18 cellular contexts compared by ENCODE assay signal in genomic region chr11:66904055-66904454, GRCh38. TPM values are rescaled to one million over a fixed set of nuclear protein-coding genes. Genes with fewer than 3 reads are reported as not detected.
DNase-seq lines count a peak whose midpoint lies in the region; TF ChIP-seq lines count a peak whose summit lies in the region.
"Had no signal": no experiment of that assay in that cellular context is flagged by ENCODE, and none has a peak within 500 bp of the region (broad histone marks: within the 10 kb centered on the region; RNA-seq: fewer than 3 reads in every experiment).

No MANE protein-coding gene starts in this region.

- no peaks in the 10 kb centered on the region for H3K36me3 ChIP-seq in breast epithelium

- no peaks in the 10 kb centered on the region for H3K27me3 ChIP-seq in breast epithelium

- no peak for TF ChIP-seq POLR2A in breast epithelium (IDR thresholded peaks at IDR 0.05)

- peak; percentile 57 for DNase-seq in MCF 10A (ENCODE audit: unreplicated experiment)
- no peak for DNase-seq in breast epithelium (ENCODE audit: low spot score in 2 of 2)
- DNase-seq in RPMI7951 (ENCODE audit: low read depth): peak; percentile 24
- DNase-seq in fibroblast of the aortic adventitia (ENCODE audit: low read depth): peak; percentile 20
- no peak for DNase-seq in type B pancreatic cell (ENCODE audit: extremely low spot score, unreplicated experiment)
- DNase-seq in activated CD4-positive, alpha-beta T cell treated with anti-CD3 and anti-CD28 coated beads for 48 hours: no peak
- DNase-seq in activated naive CD8-positive, alpha-beta T cell treated with anti-CD3 and anti-CD28 coated beads for 36 hours: no peak
- DNase-seq in activated T-cell treated with anti-CD3 and anti-CD28 coated beads, Interleukin-2, amount 50 U/mL, for 48 hours: no peak
- DNase-seq: activated CD4-positive, CD25-positive, alpha-beta regulatory T cell; activated naive CD4-positive, alpha-beta T cell; GDM1; left ventricle myocardium superior; naive B cell; NCI-H187 treated with DMSO at 0.1 percent for 48 hours; NCI-H748 treated with DMSO at 0.1 percent for 48 hours; stimulated activated naive CD4-positive, alpha-beta T cell treated with Interleukin-2 at 50 U/mL for 16 hours; T-helper 1 cell had no signal

- H3K4me1 Mint-ChIP-seq in MCF 10A (ENCODE audit: insufficient read depth, unreplicated experiment) (peaks cover 37% of the 10 kb centered on the region), type B pancreatic cell (ENCODE audit: unreplicated experiment) (peaks cover 38% of the 10 kb centered on the region)
- no peaks in the 10 kb centered on the region for H3K4me1 Mint-ChIP-seq in activated naive CD8-positive, alpha-beta T cell treated with anti-CD3 and anti-CD28 coated beads for 36 hours
- H3K4me1 Mint-ChIP-seq: naive B cell had no signal

- no TSS peak for BruUV-seq in MCF 10A (replicated peaks; lab: Mats Ljungman, UMichigan)

- no peaks in the 10 kb centered on the region for H3K4me1 ChIP-seq in breast epithelium

- H3K9me3 ChIP-seq in breast epithelium: no peaks in the 10 kb centered on the region

- POLR2A ChIA-PET in MCF 10A (lab: Yijun Ruan, JAX): interaction anchor here (1.3 to 2.8 kb wide), 2 partner anchors 12 to 31 kb away, joined by 5 to 10 read pairs; no protein-coding TSS in a partner anchor

- CTCF ChIA-PET in MCF 10A (lab: Yijun Ruan, JAX): interaction anchor here (1.1 kb wide), 1 partner anchor 72 kb away, joined by 4 read pairs; the partner anchor contains the start of gene C11orf86

- intact Hi-C loops in MCF 10A (cut with micrococcal nuclease) (no loop called here), breast epithelium (cut with DNase I; ENCODE audit: low total_unique reads) (no loop called here)

- H3K27ac Mint-ChIP-seq in MCF 10A (ENCODE audit: low read depth, unreplicated experiment): peak overlapping the region; percentile 73
- H3K27ac Mint-ChIP-seq in type B pancreatic cell: peak overlapping the region; percentile 81
- no peak overlapping the region for H3K27ac Mint-ChIP-seq in activated naive CD8-positive, alpha-beta T cell treated with anti-CD3 and anti-CD28 coated beads for 36 hours
- H3K27ac Mint-ChIP-seq: dendritic cell treated with granulocyte-macrophage colony-stimulating factor and Interleukin-4, amounts not matched to agents 40 ng/mL and 50 ng/mL, for 4 days; naive B cell had no signal

- no peaks in the 10 kb centered on the region for H3K36me3 Mint-ChIP-seq in MCF 10A (ENCODE audit: insufficient read depth, unreplicated experiment)
- H3K36me3 Mint-ChIP-seq in type B pancreatic cell: no peaks in the 10 kb centered on the region
- H3K36me3 Mint-ChIP-seq in activated naive CD8-positive, alpha-beta T cell treated with anti-CD3 and anti-CD28 coated beads for 36 hours: no peaks in the 10 kb centered on the region
- H3K36me3 Mint-ChIP-seq: naive B cell had no signal

- TF ChIP-seq CTCF in MCF 10A (IDR thresholded peaks at IDR 0.05; ENCODE audit: unreplicated experiment) (no peak), breast epithelium (IDR thresholded peaks at IDR 0.05) (no peak), fibroblast of the aortic adventitia (IDR thresholded peaks at IDR 0.05; ENCODE audit: insufficient read depth, low read length) (no peak), type B pancreatic cell (conservative IDR thresholded peaks at IDR 0.05) (no peak)

- H3K9me3 Mint-ChIP-seq in MCF 10A (ENCODE audit: unreplicated experiment) (no peaks in the 10 kb centered on the region), type B pancreatic cell (no peaks in the 10 kb centered on the region)
- H3K9me3 Mint-ChIP-seq in activated naive CD8-positive, alpha-beta T cell treated with anti-CD3 and anti-CD28 coated beads for 36 hours: no peaks in the 10 kb centered on the region
- H3K9me3 Mint-ChIP-seq: dendritic cell treated with granulocyte-macrophage colony-stimulating factor and Interleukin-4, amounts not matched to agents 40 ng/mL and 50 ng/mL, for 4 days; naive B cell had no signal

- no peak overlapping the region for H3K27ac ChIP-seq in breast epithelium

- H3K27me3 Mint-ChIP-seq in MCF 10A (ENCODE audit: insufficient read depth, unreplicated experiment): no peaks in the 10 kb centered on the region
- H3K27me3 Mint-ChIP-seq in type B pancreatic cell: no peaks in the 10 kb centered on the region
- no peaks in the 10 kb centered on the region for H3K27me3 Mint-ChIP-seq in activated naive CD8-positive, alpha-beta T cell treated with anti-CD3 and anti-CD28 coated beads for 36 hours

- H3K4me3 ChIP-seq in breast epithelium: no peak overlapping the region
- H3K4me3 ChIP-seq in fibroblast of the aortic adventitia (ENCODE audit: low read depth, low read length): no peak overlapping the region

- H3K4me3 Mint-ChIP-seq in MCF 10A (ENCODE audit: unreplicated experiment) (no peak overlapping the region), type B pancreatic cell (no peak overlapping the region)
- H3K4me3 Mint-ChIP-seq in activated naive CD8-positive, alpha-beta T cell treated with anti-CD3 and anti-CD28 coated beads for 36 hours: no peak overlapping the region
- H3K4me3 Mint-ChIP-seq: dendritic cell treated with granulocyte-macrophage colony-stimulating factor and Interleukin-4, amounts not matched to agents 40 ng/mL and 50 ng/mL, for 4 days; naive B cell had no signal

RNA-seq across cellular contexts. Expression of gene LRFN4, which starts 47.2 kb away (rescaled TPM):
- total RNA-seq in MCF 10A (2022) (30.4 and 39.9 TPM in 2 replicates), breast epithelium (10 to 100 TPM in 2 of 3 donors, 1 to 10 TPM in 1; 5.2 to 14.4 (median 11.7) TPM), fibroblast of the aortic adventitia (ENCODE audit: low replicate concordance) (5.9 and 25.8 TPM in 2 replicates), type B pancreatic cell (ENCODE audit: low replicate concordance) (10.1 and 28.5 TPM in 2 replicates)
- total RNA-seq in RPMI7951 (2014; rRNA removed; shearing (Covaris generic)): 10.6 and 19.7 TPM in 2 replicates
- 10 to 100 TPM; 36.3 to 37.8 TPM for total RNA-seq in activated naive CD8-positive, alpha-beta T cell treated with anti-CD3 and anti-CD28 coated beads for 36 hours

RNA-seq across cellular contexts. Expression of gene PC, which starts 54.1 kb away (rescaled TPM):
- total RNA-seq in MCF 10A (2022): 27.0 and 37.7 TPM in 2 replicates
- 100 to 1,000 TPM in 1 of 3 donors, 10 to 100 TPM in 2; 35.4 to 137 (median 50.2) TPM for total RNA-seq in breast epithelium
- 29.1 and 54.4 TPM in 2 replicates for total RNA-seq in RPMI7951 (2014; rRNA removed; shearing (Covaris generic))
- 12.7 and 21.5 TPM in 2 replicates for total RNA-seq in fibroblast of the aortic adventitia (ENCODE audit: low replicate concordance)
- 14.8 and 25.7 TPM in 2 replicates for total RNA-seq in type B pancreatic cell (ENCODE audit: low replicate concordance)
- 1 to 10 TPM; 8.1 TPM for total RNA-seq in activated naive CD8-positive, alpha-beta T cell treated with anti-CD3 and anti-CD28 coated beads for 36 hours

Comparison
In these comparisons a context has a peak if more than half of its experiments do, and no peak if none do; other contexts are left out.
1. DNase-seq: peak in MCF 10A (single experiment), RPMI7951 (single experiment) and fibroblast of the aortic adventitia (single experiment); none in breast epithelium (0 of 2), type B pancreatic cell (single experiment), activated CD4-positive, alpha-beta T cell treated with anti-CD3 and anti-CD28 coated beads for 48 hours (single experiment), activated naive CD8-positive, alpha-beta T cell treated with anti-CD3 and anti-CD28 coated beads for 36 hours (single experiment) and activated T-cell treated with anti-CD3 and anti-CD28 coated beads, Interleukin-2, amount 50 U/mL, for 48 hours (0 of 2).